9 cellular contexts compared by ENCODE assay signal in genomic region chr16:81181013-81181720, GRCh38. TPM values are rescaled to one million over a fixed set of nuclear protein-coding genes. Genes with fewer than 3 reads are reported as not detected.
DNase-seq lines count a peak whose midpoint lies in the region; ATAC-seq, FAIRE-seq and TF ChIP-seq lines count a peak whose summit lies in the region.
"Had no signal": no experiment of that assay in that cellular context is flagged by ENCODE, and none has a peak within 500 bp of the region (broad histone marks: within the 10 kb centered on the region; RNA-seq: fewer than 3 reads in every experiment).

No MANE protein-coding gene starts in this region.

- H3K9ac ChIP-seq in mesenchymal stem cell (ENCODE audit: low read length) = peak overlapping the region; percentile 73

- H3K23ac ChIP-seq in mesenchymal stem cell (ENCODE audit: low read length in 2 of 2) = no peak overlapping the region

- H2BK5ac ChIP-seq in mesenchymal stem cell (ENCODE audit: low read depth, low read length, poor library complexity, severe bottlenecking) = peak overlapping the region; percentile 3

- no peak overlapping the region for H3K14ac ChIP-seq in mesenchymal stem cell (ENCODE audit: low read length in 2 of 2)

- peak overlapping the region; percentile 46 for H2AFZ ChIP-seq in mesenchymal stem cell (ENCODE audit: low read depth, low read length)

- peak; percentile 94 for DNase-seq in Daoy (ENCODE audit: low read depth)
- DNase-seq in NCI-H2171 treated with DMSO at 0.1 percent for 48 hours (lab: John Stamatoyannopoulos, UW) = peak; percentile 89
- peak; percentile 43 for DNase-seq in endothelial cell (ENCODE audit: low spot score)
- peak; percentile 98 for DNase-seq in mesenchymal stem cell
- DNase-seq in NCI-H2081 (lab: John Stamatoyannopoulos, UW) = no peak
- DNase-seq in GM12892 (ENCODE audit: insufficient read length) = no peak
- DNase-seq in activated naive CD4-positive, alpha-beta T cell treated with anti-CD3 and anti-CD28 coated beads, Interleukin-2, amount 50 U/mL, for 16 hours = no peak

- H3K18ac ChIP-seq in mesenchymal stem cell (ENCODE audit: low read depth in 1 of 2, low read length in 2 of 2) = peak overlapping the region; percentile 49 to 76

- no peak overlapping the region for H3K4me3 Mint-ChIP-seq in endothelial cell (ENCODE audit: unreplicated experiment)

- no peak for FAIRE-seq in GM12892 (lab: Jason Lieb, UNC)

- no peaks in the 10 kb centered on the region for H3K27me3 ChIP-seq in mesenchymal stem cell (ENCODE audit: control insufficient read depth in 1 of 2, insufficient read depth in 1 of 2, low read length in 2 of 2)

- peak overlapping the region in 1 of 2 experiments; percentile 70 for H3K4me3 ChIP-seq in mesenchymal stem cell (ENCODE audit: insufficient read depth in 1 of 2, low read depth in 1 of 2, low read length in 2 of 2)

- H3K4ac ChIP-seq in mesenchymal stem cell (ENCODE audit: low read depth in 1 of 2, low read length in 2 of 2) = peak overlapping the region in 1 of 2 experiments; percentile 3

- no peaks in the 10 kb centered on the region for H3K36me3 Mint-ChIP-seq in endothelial cell (ENCODE audit: low read depth, unreplicated experiment)

- H3K4me1 Mint-ChIP-seq in endothelial cell (ENCODE audit: unreplicated experiment) = no peaks in the 10 kb centered on the region

- no peaks in the 10 kb centered on the region for H3K79me1 ChIP-seq in mesenchymal stem cell (replicated peaks; ENCODE audit: low read length, poor library complexity, severe bottlenecking)

- H2BK120ac ChIP-seq in mesenchymal stem cell (ENCODE audit: low read depth, low read length) = peak overlapping the region; percentile 2

- H3K27ac Mint-ChIP-seq in endothelial cell (ENCODE audit: unreplicated experiment) = no peak overlapping the region

- no peak overlapping the region for H4K91ac ChIP-seq in mesenchymal stem cell (ENCODE audit: low read length)

- H2BK12ac ChIP-seq in mesenchymal stem cell (ENCODE audit: low read length in 2 of 2) = peak overlapping the region; percentile 60 to 94

- peak overlapping the region; percentile 15 for H2BK15ac ChIP-seq in mesenchymal stem cell (ENCODE audit: low read depth, poor library complexity, severe bottlenecking)

- TF ChIP-seq CTCF in endothelial cell (IDR thresholded peaks at IDR 0.05; ENCODE audit: unreplicated experiment) = no peak

- peak overlapping the region; percentile 33 for H4K8ac ChIP-seq in mesenchymal stem cell (ENCODE audit: low read length)

- peaks cover 8% of the 10 kb centered on the region for H3K4me1 ChIP-seq in mesenchymal stem cell (ENCODE audit: control insufficient read depth, insufficient read depth, low read depth, low read length)

- no peak overlapping the region for H2AK5ac ChIP-seq in mesenchymal stem cell (ENCODE audit: low read length, severe bottlenecking)

- ATAC-seq in HG03442 (IDR thresholded peaks at IDR 0.05; ENCODE audit: unreplicated experiment) = no peak

- no peaks in the 10 kb centered on the region for H3K9me3 ChIP-seq in mesenchymal stem cell (ENCODE audit: control insufficient read depth, low read length)

- no peaks in the 10 kb centered on the region for H3K9me3 Mint-ChIP-seq in endothelial cell (ENCODE audit: unreplicated experiment)

- peak overlapping the region; percentile 67 for H3K27ac ChIP-seq in mesenchymal stem cell (ENCODE audit: low read length, poor library complexity, severe bottlenecking)

- WGBS in mesenchymal stem cell = 16% methylated on average over 12 of the region's 13 CpGs

- peaks cover 8% of the 10 kb centered on the region for H3K27me3 Mint-ChIP-seq in endothelial cell (ENCODE audit: unreplicated experiment)

- H3K4me2 ChIP-seq in mesenchymal stem cell (ENCODE audit: low read length, poor library complexity, severe bottlenecking) = peak overlapping the region; percentile 44

- H3K36me3 ChIP-seq in mesenchymal stem cell (ENCODE audit: control insufficient read depth in 1 of 2, insufficient read depth in 2 of 2, low read depth in 1 of 2, low read length in 2 of 2) = no peaks in the 10 kb centered on the region

- no peak for TF ChIP-seq POLR2A in GM12892 (IDR thresholded peaks at IDR 0.05; ENCODE audit: low read depth, low read length)

RNA-seq across cellular contexts. Expression of gene BCO1, which starts 57.3 kb away (rescaled TPM):
- total RNA-seq in Daoy (2014; rRNA removed; shearing (Covaris generic)) = not detected in 2 replicates
- total RNA-seq in endothelial cell (ENCODE audit: unreplicated experiment) = not detected
- polyA plus RNA-seq in mesenchymal stem cell (2013, experiment 1 of 2) = 0.04 TPM
- polyA plus RNA-seq in mesenchymal stem cell (2013, experiment 2 of 2) = 0.01 TPM
- not detected for polyA plus RNA-seq in GM12892 (2012; ENCODE audit: missing spikeins)
- polyA plus RNA-seq: neural cell had no signal

Comparison
In these comparisons a context has a peak if more than half of its experiments do, and no peak if none do; other contexts are left out.
1. DNase-seq: peak in Daoy (single experiment), NCI-H2171 treated with DMSO at 0.1 percent for 48 hours (single experiment), endothelial cell (single experiment) and mesenchymal stem cell (single experiment); none in NCI-H2081 (0 of 2), GM12892 (single experiment) and activated naive CD4-positive, alpha-beta T cell treated with anti-CD3 and anti-CD28 coated beads, Interleukin-2, amount 50 U/mL, for 16 hours (single experiment).